Comparison of ENCODE assay signal across 8 cellular contexts in genomic region chr2:203327582-203327917, GRCh38. TPM values are rescaled to one million over a fixed set of nuclear protein-coding genes. Genes with fewer than 3 reads are reported as not detected.
DNase-seq lines count a peak whose midpoint lies in the region; ATAC-seq and TF ChIP-seq lines count a peak whose summit lies in the region.

No MANE protein-coding gene starts in this region.

- ATAC-seq in GM18909 (IDR thresholded peaks at IDR 0.05; ENCODE audit: poor library complexity, unreplicated experiment) = no peak

- H3K9me3 Mint-ChIP-seq in chondrocyte (ENCODE audit: low read depth) = no peaks in the 10 kb centered on the region
- H3K9me3 Mint-ChIP-seq in mesothelial cell of epicardium = no peaks in the 10 kb centered on the region

- H3K27me3 Mint-ChIP-seq in chondrocyte (ENCODE audit: low read depth) = no peaks in the 10 kb centered on the region
- no peaks in the 10 kb centered on the region for H3K27me3 Mint-ChIP-seq in mesothelial cell of epicardium (ENCODE audit: low read depth)

- peak; percentile 43 for DNase-seq in SIG-M5 treated with dmso at 0.1 percent for 504 hours (lab: John Stamatoyannopoulos, UW; ENCODE audit: unreplicated experiment)
- no peak for DNase-seq in SIG-M5 (lab: John Stamatoyannopoulos, UW)
- peak; percentile 70 for DNase-seq in NCI-H2227 (lab: John Stamatoyannopoulos, UW; ENCODE audit: unreplicated experiment)
- DNase-seq in chondrocyte (ENCODE audit: low spot score) = no peak
- DNase-seq in mesothelial cell of epicardium (ENCODE audit: low spot score in 2 of 2, unreplicated experiment in 2 of 2) = no peak
- no peak for DNase-seq in cortex of kidney (lab: John Stamatoyannopoulos, UW)
- no peak for DNase-seq in effector CD4-positive, alpha-beta T cell

- H3K27ac Mint-ChIP-seq in chondrocyte (ENCODE audit: unreplicated experiment) (peak overlapping the region; percentile 93), mesothelial cell of epicardium (peak overlapping the region; percentile 97)

- H3K4me3 Mint-ChIP-seq in chondrocyte (ENCODE audit: unreplicated experiment) = peak overlapping the region; percentile 77
- H3K4me3 Mint-ChIP-seq in mesothelial cell of epicardium = peak overlapping the region; percentile 83

- TF ChIP-seq CTCF in chondrocyte (IDR thresholded peaks at IDR 0.05) (no peak), mesothelial cell of epicardium (IDR thresholded peaks at IDR 0.05; ENCODE audit: unreplicated experiment) (no peak)

- H3K4me1 Mint-ChIP-seq in chondrocyte (ENCODE audit: low read depth) (peaks cover 28% of the 10 kb centered on the region), mesothelial cell of epicardium (peaks cover 43% of the 10 kb centered on the region)

- H3K36me3 Mint-ChIP-seq in chondrocyte (ENCODE audit: low read depth) = no peaks in the 10 kb centered on the region
- H3K36me3 Mint-ChIP-seq in mesothelial cell of epicardium = no peaks in the 10 kb centered on the region

RNA-seq across cellular contexts. Expression of gene ABI2, which starts 0.6 kb away (rescaled TPM):
- total RNA-seq in chondrocyte (48.1 to 49.0 TPM (median 48.8 TPM) in 3 replicates), mesothelial cell of epicardium (118 to 131 TPM (median 121 TPM) in 3 replicates)

Comparison
In these comparisons a context has a peak if more than half of its experiments do, and no peak if none do; other contexts are left out.
1. DNase-seq: peak in SIG-M5 treated with dmso at 0.1 percent for 504 hours (single experiment) and NCI-H2227 (single experiment); none in SIG-M5 (single experiment), chondrocyte (single experiment), mesothelial cell of epicardium (0 of 2), cortex of kidney (single experiment) and effector CD4-positive, alpha-beta T cell (single experiment).